Comparison of ENCODE assay signal across 26 cellular contexts in genomic region chr1:47621977-47622376, GRCh38.
DNase-seq lines count a peak whose midpoint lies in the region; ATAC-seq and TF ChIP-seq lines count a peak whose summit lies in the region.
"Had no signal": no experiment of that assay in that cellular context is flagged by ENCODE, and none has a peak within 500 bp of the region (broad histone marks: within the 10 kb centered on the region; RNA-seq: fewer than 3 reads in every experiment).

No MANE protein-coding gene starts in this region.

- WGBS in heart left ventricle, 4 donors: 35 to 56% (median 50%) methylated on average over 3 of the region's 3 CpGs
- 44% methylated on average over 3 of the region's 3 CpGs for WGBS in right cardiac atrium

- peak in 3 of 5 donors; percentile 27 to 38 (median 30) for DNase-seq in heart left ventricle
- no peak for DNase-seq in right cardiac atrium
- DNase-seq in coronary artery (ENCODE audit: low spot score): peak; percentile 54
- DNase-seq in posterior vena cava (ENCODE audit: low spot score): peak; percentile 3
- no peak for DNase-seq in vagina (ENCODE audit: extremely low spot score in 2 of 2)
- DNase-seq in NCI-H82 (lab: John Stamatoyannopoulos, UW): no peak
- DNase-seq: ACHN; CD4-positive, alpha-beta T cell; COR-L47; DMS79; KBM-7; MM.1S; NCI-H1048; NCI-H1417 treated with DMSO at 0.1 percent for 48 hours; NCI-H1930; NCI-H345; NCI-H526; OCI-M1; SHP77 had no signal

- no peak for TF ChIP-seq POLR2A in heart left ventricle (IDR thresholded peaks at IDR 0.05)
- no peak for TF ChIP-seq POLR2A in vagina (IDR thresholded peaks at IDR 0.05)

- H3K4me3 ChIP-seq in heart left ventricle: no peak overlapping the region
- H3K4me3 ChIP-seq in right cardiac atrium (ENCODE audit: low read length): no peak overlapping the region
- H3K4me3 ChIP-seq in coronary artery: no peak overlapping the region
- no peak overlapping the region for H3K4me3 ChIP-seq in vagina
- H3K4me3 ChIP-seq: BLaER1, GM23338, HAP-1 had no signal

- ATAC-seq in heart left ventricle: peak in 3 of 4 donors; percentile 43 to 71 (median 49)
- ATAC-seq in right cardiac atrium: no peak
- ATAC-seq in HG03571 (IDR thresholded peaks at IDR 0.05; ENCODE audit: unreplicated experiment): no peak
- no peak for ATAC-seq in GM21447 (IDR thresholded peaks at IDR 0.05; ENCODE audit: unreplicated experiment)
- ATAC-seq: GM23338 had no signal

- intact Hi-C loops in heart left ventricle (cut with DNase I) (loop anchor here in 2 of 10 donors (2.0 to 10.0 kb wide), 3 partner anchors 31 to 185 kb away; partner anchors contain the start of gene FOXD2 (in 1 of the 2)), right cardiac atrium (cut with DNase I) (no loop called here), posterior vena cava (cut with DNase I) (no loop called here), vagina (cut with DNase I) (no loop called here)

- H3K27me3 ChIP-seq in heart left ventricle (peaks cover 0 to 9% (median 0%) of the 10 kb centered on the region in 9 donors), right cardiac atrium (ENCODE audit: control insufficient read depth, insufficient read depth) (no peaks in the 10 kb centered on the region), vagina (no peaks in the 10 kb centered on the region)
- H3K27me3 ChIP-seq: BLaER1 had no signal

- H3K9me3 ChIP-seq in heart left ventricle: no peaks in the 10 kb centered on the region
- H3K9me3 ChIP-seq in right cardiac atrium (ENCODE audit: control insufficient read depth, low read length): no peaks in the 10 kb centered on the region
- H3K9me3 ChIP-seq in vagina: no peaks in the 10 kb centered on the region
- H3K9me3 ChIP-seq: BLaER1, HAP-1 had no signal

- H3K4me1 ChIP-seq in heart left ventricle: peaks cover 0 to 12% (median 0%) of the 10 kb centered on the region in 12 donors
- no peaks in the 10 kb centered on the region for H3K4me1 ChIP-seq in right cardiac atrium (ENCODE audit: control insufficient read depth, insufficient read depth, low read length)
- peaks cover 20% of the 10 kb centered on the region for H3K4me1 ChIP-seq in vagina
- H3K4me1 ChIP-seq: HAP-1 had no signal

- H3K36me3 ChIP-seq in heart left ventricle (no peaks in the 10 kb centered on the region), vagina (no peaks in the 10 kb centered on the region)
- H3K36me3 ChIP-seq: BLaER1, HAP-1 had no signal

- H3K27ac ChIP-seq in heart left ventricle: peak overlapping the region in 3 of 12 donors; percentile 59 to 65 (median 60)
- H3K27ac ChIP-seq in right cardiac atrium (ENCODE audit: low read length): no peak overlapping the region
- H3K27ac ChIP-seq in coronary artery: peak overlapping the region in 1 of 2 donors; percentile 58
- peak overlapping the region; percentile 57 for H3K27ac ChIP-seq in vagina
- H3K27ac ChIP-seq: 22Rv1, BLaER1, HL-60 had no signal

- TF ChIP-seq CTCF in heart left ventricle (IDR thresholded peaks at IDR 0.05) (no peak), coronary artery (IDR thresholded peaks at IDR 0.05) (no peak), vagina (IDR thresholded peaks at IDR 0.05) (no peak)

Comparison
In these comparisons a context has a peak if more than half of its experiments do, and no peak if none do; other contexts are left out.
1. ATAC-seq: peak in heart left ventricle (3 of 4); none in right cardiac atrium (0 of 2), HG03571 (single experiment) and GM21447 (single experiment).
2. DNase-seq: peak in heart left ventricle (3 of 5), coronary artery (single experiment) and posterior vena cava (single experiment); none in right cardiac atrium (0 of 3), vagina (0 of 2) and NCI-H82 (single experiment).